ENCODE assay signal across 9 cellular contexts in the genomic region with DNA sequence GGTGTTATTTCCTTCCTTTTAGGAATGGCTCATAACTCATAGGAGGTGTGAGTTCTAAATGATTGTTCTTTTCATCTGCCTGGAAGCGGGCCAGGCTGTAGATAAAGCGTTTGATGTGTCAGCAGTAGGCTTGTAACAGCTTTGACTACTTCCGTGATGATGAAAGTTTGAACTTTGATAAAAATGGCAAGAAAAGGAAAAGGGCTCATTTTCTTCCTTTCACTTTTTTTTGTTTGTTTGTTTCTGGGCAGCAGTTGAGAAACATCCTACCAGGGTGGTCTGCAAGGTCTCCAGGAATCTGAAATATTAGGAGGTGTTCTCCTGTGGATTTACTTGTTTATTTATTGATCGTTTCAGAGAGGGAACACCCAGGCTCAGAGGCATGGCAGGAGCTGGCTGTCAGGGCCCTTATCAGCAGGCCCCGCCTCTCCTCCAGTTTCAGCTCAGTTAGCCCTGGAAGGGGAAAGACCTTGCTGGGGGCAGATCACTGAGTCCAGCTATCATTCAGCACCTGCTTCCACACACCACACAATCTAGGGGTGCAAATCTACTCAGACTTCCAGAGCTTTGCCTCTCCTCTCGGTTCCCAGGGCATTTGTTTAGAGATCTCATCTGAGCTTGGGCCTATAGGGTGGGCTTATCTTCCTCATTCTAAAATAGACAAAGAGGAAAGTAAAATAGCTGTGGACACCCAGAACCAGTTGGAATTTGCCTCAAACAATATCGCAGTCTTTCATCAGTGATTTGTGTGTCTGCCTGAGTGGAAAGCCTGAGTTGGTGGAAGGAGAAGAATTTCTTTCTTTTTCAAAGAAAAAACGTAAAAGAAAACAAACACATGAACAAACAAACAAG.
DNase-seq lines count a peak whose midpoint lies in the region; ATAC-seq and TF ChIP-seq lines count a peak whose summit lies in the region.
"Had no signal": no experiment of that assay in that cellular context is flagged by ENCODE, and none has a peak within 500 bp of the region (broad histone marks: within the 10 kb centered on the region; RNA-seq: fewer than 3 reads in every experiment).

No MANE protein-coding gene starts in this region.

- WGBS in tibial nerve, 2 donors: 54% methylated on average over 8 of the region's 8 CpGs

- H3K4me3 Mint-ChIP-seq in activated T-helper 1 cell treated with anti-CD3 and anti-CD28 coated beads, Interleukin-12 subunit alpha, Interleukin-12 subunit beta, Interleukin-2, Interleukin-4 antibody, amounts not matched to agents 30 ng/mL and 10 ng/mL and 1 ng/mL, durations not matched to agents 14 hours and 24 hours and 36 hours: no peak overlapping the region

- peak; percentile 24 for DNase-seq in LHCN-M2 (ENCODE audit: low read depth)
- DNase-seq in caudate nucleus (lab: John Stamatoyannopoulos, UW): peak in 14 of 61 donors; percentile 2 to 65 (median 15)
- no peak for DNase-seq in lower lobe of right lung
- no peak for DNase-seq in activated T-helper 1 cell treated with anti-CD3 and anti-CD28 coated beads, Interleukin-12 subunit alpha, Interleukin-12 subunit beta, Interleukin-2, Interleukin-4 antibody, amounts not matched to agents 30 ng/mL and 10 ng/mL and 1 ng/mL, durations not matched to agents 14 hours and 24 hours and 36 hours (ENCODE audit: low spot score)
- no peak for DNase-seq in tibial nerve (ENCODE audit: low spot score in 2 of 2)
- DNase-seq in NAMALWA (ENCODE audit: low spot score): no peak

- TF ChIP-seq EP300 in tibial nerve (IDR thresholded peaks at IDR 0.05): no peak

- H3K27ac ChIP-seq in C4-2B (peak overlapping the region; percentile 27; the same call in 1 of the 2 replicates), caudate nucleus (ENCODE audit: low read depth, low read length) (peak overlapping the region; percentile 6), lower lobe of right lung (peak overlapping the region; percentile 7), tibial nerve (peak overlapping the region in 1 of 4 donors; percentile 54)

- TF ChIP-seq POLR2A in tibial nerve (IDR thresholded peaks at IDR 0.05): no peak

- no peak overlapping the region for H3K4me3 ChIP-seq in lower lobe of right lung
- H3K4me3 ChIP-seq in tibial nerve: no peak overlapping the region

- no peaks in the 10 kb centered on the region for H3K9me3 ChIP-seq in lower lobe of right lung
- H3K9me3 ChIP-seq in tibial nerve: no peaks in the 10 kb centered on the region

- intact Hi-C loops in lower lobe of right lung (cut with DNase I): no loop called here
- intact Hi-C loops in activated T-helper 1 cell treated with anti-CD3 and anti-CD28 coated beads, Interleukin-12 subunit alpha, Interleukin-12 subunit beta, Interleukin-2, Interleukin-4 antibody, amounts not matched to agents 30 ng/mL and 10 ng/mL and 1 ng/mL, durations not matched to agents 14 hours and 24 hours and 36 hours (cut with micrococcal nuclease): no loop called here

- H3K4me1 ChIP-seq in lower lobe of right lung (peaks cover 17% of the 10 kb centered on the region), tibial nerve (peaks cover 0 to 25% (median 2%) of the 10 kb centered on the region in 4 donors)

- H3K36me3 Mint-ChIP-seq in activated T-helper 1 cell treated with anti-CD3 and anti-CD28 coated beads, Interleukin-12 subunit alpha, Interleukin-12 subunit beta, Interleukin-2, Interleukin-4 antibody, amounts not matched to agents 30 ng/mL and 10 ng/mL and 1 ng/mL, durations not matched to agents 14 hours and 24 hours and 36 hours (ENCODE audit: low read depth): no peaks in the 10 kb centered on the region

- no peaks in the 10 kb centered on the region for H3K4me1 Mint-ChIP-seq in activated T-helper 1 cell treated with anti-CD3 and anti-CD28 coated beads, Interleukin-12 subunit alpha, Interleukin-12 subunit beta, Interleukin-2, Interleukin-4 antibody, amounts not matched to agents 30 ng/mL and 10 ng/mL and 1 ng/mL, durations not matched to agents 14 hours and 24 hours and 36 hours (ENCODE audit: low read depth)

- ATAC-seq in lower lobe of right lung: peak in 1 of 2 donors; percentile 58
- no peak for ATAC-seq in GM21619 (IDR thresholded peaks at IDR 0.05; ENCODE audit: unreplicated experiment)
- ATAC-seq: Panc1 had no signal

- TF ChIP-seq CTCF in C4-2B (conservative IDR thresholded peaks at IDR 0.05): no peak
- TF ChIP-seq CTCF in lower lobe of right lung (IDR thresholded peaks at IDR 0.05): no peak
- no peak for TF ChIP-seq CTCF in tibial nerve (IDR thresholded peaks at IDR 0.05)

- no peaks in the 10 kb centered on the region for H3K27me3 ChIP-seq in lower lobe of right lung (ENCODE audit: low read depth)
- no peaks in the 10 kb centered on the region for H3K27me3 ChIP-seq in tibial nerve

- no peaks in the 10 kb centered on the region for H3K9me3 Mint-ChIP-seq in activated T-helper 1 cell treated with anti-CD3 and anti-CD28 coated beads, Interleukin-12 subunit alpha, Interleukin-12 subunit beta, Interleukin-2, Interleukin-4 antibody, amounts not matched to agents 30 ng/mL and 10 ng/mL and 1 ng/mL, durations not matched to agents 14 hours and 24 hours and 36 hours

- no peaks in the 10 kb centered on the region for H3K27me3 Mint-ChIP-seq in activated T-helper 1 cell treated with anti-CD3 and anti-CD28 coated beads, Interleukin-12 subunit alpha, Interleukin-12 subunit beta, Interleukin-2, Interleukin-4 antibody, amounts not matched to agents 30 ng/mL and 10 ng/mL and 1 ng/mL, durations not matched to agents 14 hours and 24 hours and 36 hours (ENCODE audit: insufficient read depth)

- no peak overlapping the region for H3K27ac Mint-ChIP-seq in activated T-helper 1 cell treated with anti-CD3 and anti-CD28 coated beads, Interleukin-12 subunit alpha, Interleukin-12 subunit beta, Interleukin-2, Interleukin-4 antibody, amounts not matched to agents 30 ng/mL and 10 ng/mL and 1 ng/mL, durations not matched to agents 14 hours and 24 hours and 36 hours

- H3K36me3 ChIP-seq in lower lobe of right lung (no peaks in the 10 kb centered on the region), tibial nerve (no peaks in the 10 kb centered on the region)
